ENCODE assay signal across 17 cellular contexts in the genomic region with DNA sequence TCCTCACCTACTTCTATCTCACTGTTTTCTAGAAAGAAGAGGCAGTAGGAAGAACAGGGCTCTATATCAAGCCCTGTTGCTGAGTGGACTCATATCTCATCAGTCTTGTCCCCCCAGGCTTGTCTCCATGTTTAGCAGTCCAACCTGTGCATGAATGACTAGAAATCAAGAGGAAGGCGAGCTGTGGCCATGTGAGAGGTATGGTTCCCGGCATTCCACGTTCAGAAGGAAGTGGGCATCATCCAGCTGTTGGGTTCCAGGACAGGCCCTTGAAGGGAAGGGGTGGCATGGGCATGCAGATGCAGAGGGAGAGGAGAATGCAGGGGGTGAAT.
A peak's percentile ranks its signal among the peaks of the same experiment; 100 is the strongest.
DNase-seq lines count a peak whose midpoint lies in the region; ATAC-seq and TF ChIP-seq lines count a peak whose summit lies in the region.
"Had no signal": no experiment of that assay in that cellular context is flagged by ENCODE, and none has a peak within 500 bp of the region (broad histone marks: within the 10 kb centered on the region; RNA-seq: fewer than 3 reads in every experiment).

No MANE protein-coding gene starts in this region.

- peaks cover 5% of the 10 kb centered on the region for H3K27me3 ChIP-seq in DND-41 (ENCODE audit: insufficient read depth, low read length, poor library complexity)
- H3K27me3 ChIP-seq in RWPE2 (ENCODE audit: insufficient read depth, poor library complexity, severe bottlenecking), result no peaks in the 10 kb centered on the region

- H3K27me3 Mint-ChIP-seq in endothelial cell (ENCODE audit: unreplicated experiment), result peaks cover 5% of the 10 kb centered on the region

- H3K36me3 Mint-ChIP-seq in endothelial cell (ENCODE audit: low read depth, unreplicated experiment), result no peaks in the 10 kb centered on the region
- H3K36me3 Mint-ChIP-seq: CD8-positive, alpha-beta T cell had no signal

- peak overlapping the region; percentile 52 for H3K27ac Mint-ChIP-seq in endothelial cell (ENCODE audit: unreplicated experiment)
- H3K27ac Mint-ChIP-seq: CD8-positive, alpha-beta T cell had no signal

- H3K79me2 ChIP-seq in DND-41 (ENCODE audit: insufficient read depth, low read length), result no peaks in the 10 kb centered on the region

- H3K4me1 ChIP-seq in DND-41 (ENCODE audit: insufficient read depth, low read length) (no peaks in the 10 kb centered on the region), RWPE2 (ENCODE audit: insufficient read depth, poor library complexity, severe bottlenecking) (no peaks in the 10 kb centered on the region)

- no peaks in the 10 kb centered on the region for H4K20me1 ChIP-seq in DND-41 (ENCODE audit: insufficient read depth, low read length)

- H3K36me3 ChIP-seq in DND-41 (ENCODE audit: insufficient read depth, low read length), result no peaks in the 10 kb centered on the region
- H3K36me3 ChIP-seq in RWPE2 (ENCODE audit: low read depth), result no peaks in the 10 kb centered on the region

- H3K4me3 ChIP-seq in DND-41 (ENCODE audit: low read depth in 1 of 2, low read length in 2 of 2) (no peak overlapping the region), RWPE2 (ENCODE audit: severe bottlenecking) (no peak overlapping the region)

- intact Hi-C loops in posterior vena cava (cut with DNase I), result loop anchor here (2.0 to 10.0 kb wide), 2 partner anchors 36 to 176 kb away; partner anchors contain the start of gene VEGFA (in 1 of the 2)

- H3K9me3 ChIP-seq in DND-41 (ENCODE audit: insufficient read depth, low read length, severe bottlenecking) (peaks cover under 1% of the 10 kb centered on the region), RWPE2 (ENCODE audit: severe bottlenecking) (peaks cover 2% of the 10 kb centered on the region)
- H3K9me3 ChIP-seq: Caco-2 had no signal

- H3K4me2 ChIP-seq in DND-41 (ENCODE audit: insufficient read depth, low read length), result no peak overlapping the region

- H2AFZ ChIP-seq in DND-41 (ENCODE audit: low read depth, low read length), result no peak overlapping the region

- TF ChIP-seq CTCF in DND-41 (IDR thresholded peaks at IDR 0.05; ENCODE audit: borderline replicate concordance, extremely low read depth, low read length, poor library complexity, severe bottlenecking), result no peak
- no peak for TF ChIP-seq CTCF in RWPE2 (IDR thresholded peaks at IDR 0.05; ENCODE audit: poor library complexity, severe bottlenecking)
- no peak for TF ChIP-seq CTCF in endothelial cell (IDR thresholded peaks at IDR 0.05; ENCODE audit: unreplicated experiment)

- no peak overlapping the region for H3K9ac ChIP-seq in DND-41 (ENCODE audit: low read depth, low read length)

- H3K4me3 Mint-ChIP-seq in endothelial cell (ENCODE audit: unreplicated experiment), result no peak overlapping the region
- H3K4me3 Mint-ChIP-seq: CD8-positive, alpha-beta T cell had no signal

- DNase-seq in DND-41 (peak; percentile 2), RWPE2 (ENCODE audit: low spot score) (peak; percentile 23), endothelial cell (ENCODE audit: low spot score) (no peak), posterior vena cava (ENCODE audit: low spot score) (peak; percentile 36), SW480 (ENCODE audit: low spot score) (no peak), NCI-H446 (lab: John Stamatoyannopoulos, UW) (no peak)
- DNase-seq: C1 segment of cervical spinal cord, GOT3, IMR-90, NCI-H1048, NCI-H1694, NCI-H2081 treated with DMSO at 0.1 percent for 48 hours, NCI-H2171 treated with DMSO at 0.1 percent for 48 hours, NCI-H345 had no signal

- ATAC-seq in DND-41 (ENCODE audit: insufficient read depth, low read depth) (no peak), RWPE2 (ENCODE audit: low read depth) (no peak), HG02798 (IDR thresholded peaks at IDR 0.05; ENCODE audit: poor library complexity, unreplicated experiment) (no peak)
- ATAC-seq: CD8-positive, alpha-beta T cell had no signal

- no peak overlapping the region for H3K27ac ChIP-seq in DND-41 (ENCODE audit: low read length)
- no peak overlapping the region for H3K27ac ChIP-seq in RWPE2 (ENCODE audit: poor library complexity, severe bottlenecking)

- H3K9me3 Mint-ChIP-seq in endothelial cell (ENCODE audit: unreplicated experiment), result no peaks in the 10 kb centered on the region

- H3K4me1 Mint-ChIP-seq in endothelial cell (ENCODE audit: unreplicated experiment), result peaks cover 6% of the 10 kb centered on the region

Comparison
In these comparisons a context has a peak if more than half of its experiments do, and no peak if none do; other contexts are left out.
1. DNase-seq: peak in DND-41 (single experiment), RWPE2 (single experiment) and posterior vena cava (single experiment); none in endothelial cell (single experiment), SW480 (single experiment) and NCI-H446 (0 of 2).